Comparison of ENCODE assay signal across 8 cellular contexts in the genomic region with DNA sequence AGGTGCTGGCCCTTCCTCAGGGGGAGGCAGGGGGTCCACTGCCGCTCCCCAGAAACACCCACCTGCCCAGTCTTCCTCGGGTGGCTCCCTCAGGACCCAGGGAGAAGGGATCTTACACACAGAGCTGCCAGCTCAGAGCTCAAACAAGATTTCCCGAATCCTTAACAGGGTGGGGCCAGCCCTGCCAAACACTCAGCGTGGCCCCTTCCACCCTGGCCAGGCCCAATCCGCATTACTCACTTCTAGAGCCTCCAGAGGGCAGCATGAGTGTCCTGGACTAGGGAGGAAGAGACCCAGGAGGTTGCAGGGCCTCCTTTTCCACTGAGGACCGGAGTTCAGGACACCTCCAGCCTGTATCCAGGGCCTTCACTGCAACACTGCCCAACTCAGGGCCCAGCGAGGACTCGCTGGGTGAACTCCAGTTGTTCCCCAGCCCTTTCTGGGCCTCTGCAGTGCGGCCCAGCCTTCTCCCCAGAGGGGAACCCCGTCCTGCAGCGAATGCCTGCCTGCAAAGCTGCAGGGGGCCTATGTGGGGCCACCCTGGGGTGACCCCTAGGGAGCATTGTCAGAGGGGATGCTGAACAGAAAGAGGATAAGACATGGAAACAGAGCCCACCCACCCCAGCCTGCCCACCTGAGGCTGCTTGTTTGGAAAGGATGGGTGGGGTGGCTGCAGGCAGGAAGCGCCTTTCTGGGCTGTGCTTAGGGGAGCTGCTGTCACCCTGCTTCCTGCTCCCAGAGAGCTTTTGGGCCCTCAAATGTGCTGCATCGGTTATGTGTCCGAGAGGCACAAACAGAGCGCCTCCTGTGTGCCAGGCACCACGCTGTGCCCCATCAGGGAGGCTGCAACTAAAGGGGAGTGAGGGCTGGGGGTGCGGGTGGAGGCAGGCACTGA. TPM values are rescaled to one million over a fixed set of nuclear protein-coding genes. Genes with fewer than 3 reads are reported as not detected.
A peak's percentile ranks its signal among the peaks of the same experiment; 100 is the strongest.
DNase-seq lines count a peak whose midpoint lies in the region; TF ChIP-seq lines count a peak whose summit lies in the region.

No MANE protein-coding gene starts in this region.

- TF ChIP-seq POLR2A in esophagus squamous epithelium (IDR thresholded peaks at IDR 0.05) = no peak

- H3K36me3 ChIP-seq in esophagus squamous epithelium = peaks cover 0 to 26% (median 0%) of the 10 kb centered on the region in 3 donors

- peaks cover 14 to 45% (median 21%) of the 10 kb centered on the region in 3 donors for H3K4me1 ChIP-seq in esophagus squamous epithelium

- H3K27me3 ChIP-seq in esophagus squamous epithelium = no peaks in the 10 kb centered on the region

- H3K4me3 ChIP-seq in esophagus squamous epithelium = no peak overlapping the region

- no peaks in the 10 kb centered on the region for H3K9me3 Mint-ChIP-seq in progenitor cell of endocrine pancreas (ENCODE audit: low read depth)
- H3K9me3 Mint-ChIP-seq in immature natural killer cell = no peaks in the 10 kb centered on the region

- H3K27ac Mint-ChIP-seq in progenitor cell of endocrine pancreas (peak overlapping the region; percentile 45), immature natural killer cell (no peak overlapping the region)

- H3K36me3 Mint-ChIP-seq in progenitor cell of endocrine pancreas (ENCODE audit: insufficient read depth) (no peaks in the 10 kb centered on the region), immature natural killer cell (no peaks in the 10 kb centered on the region)

- DNase-seq in DMS53 (lab: John Stamatoyannopoulos, UW) = peak; percentile 19
- DNase-seq in DMS53 treated with DMSO at 0.1 percent for 48 hours (lab: John Stamatoyannopoulos, UW; ENCODE audit: unreplicated experiment) = no peak
- peak; percentile 6 for DNase-seq in OCI-M1 (lab: John Stamatoyannopoulos, UW)
- no peak for DNase-seq in esophagus squamous epithelium (lab: John Stamatoyannopoulos, UW)
- no peak for DNase-seq in progenitor cell of endocrine pancreas (ENCODE audit: low spot score, unreplicated experiment)
- no peak for DNase-seq in MV-4-11 (lab: John Stamatoyannopoulos, UW)
- no peak for DNase-seq in immature natural killer cell
- DNase-seq in OCI-M2 (lab: John Stamatoyannopoulos, UW; ENCODE audit: unreplicated experiment) = no peak

- H3K27ac ChIP-seq in esophagus squamous epithelium = peak overlapping the region in 3 of 4 donors; percentile 57 to 78 (median 67)

- intact Hi-C loops in esophagus squamous epithelium (cut with DNase I) = no loop called here

- no peaks in the 10 kb centered on the region for H3K9me3 ChIP-seq in esophagus squamous epithelium

- 90 to 100% methylated on average over 4 of the region's 17 CpGs for WGBS in esophagus squamous epithelium, 2 donors

- H3K27me3 Mint-ChIP-seq in progenitor cell of endocrine pancreas (no peaks in the 10 kb centered on the region), immature natural killer cell (ENCODE audit: low read depth in 3 of 3) (peaks cover 0 to 3% (median 0%) of the 10 kb centered on the region in 3 donors)

- TF ChIP-seq CTCF in esophagus squamous epithelium (IDR thresholded peaks at IDR 0.05) (peak in 4 of 6 experiments; percentile 4 to 34 (median 12)), progenitor cell of endocrine pancreas (IDR thresholded peaks at IDR 0.05; ENCODE audit: unreplicated experiment) (peak; percentile 21)

- H3K4me3 Mint-ChIP-seq in progenitor cell of endocrine pancreas (ENCODE audit: low read depth) = no peak overlapping the region
- no peak overlapping the region for H3K4me3 Mint-ChIP-seq in immature natural killer cell

- H3K4me1 Mint-ChIP-seq in progenitor cell of endocrine pancreas (ENCODE audit: low read depth) (peaks cover 37% of the 10 kb centered on the region), immature natural killer cell (no peaks in the 10 kb centered on the region)

RNA-seq across cellular contexts. Expression of a gene that starts 43.8 kb away (rescaled TPM):
- total RNA-seq in esophagus squamous epithelium (10 to 100 TPM; 13.4 to 39.9 (median 29.5) TPM), progenitor cell of endocrine pancreas (64.1 and 64.8 TPM in 2 replicates)
- polyA plus RNA-seq in immature natural killer cell = 10 to 100 TPM in 2 of 3 donors, 1 to 10 TPM in 1; 5.8 to 32.9 (median 13.2) TPM

RNA-seq across cellular contexts. Expression of a gene that starts 44.4 kb away (rescaled TPM):
- total RNA-seq in esophagus squamous epithelium (10 to 100 TPM; 29.1 to 65.4 (median 36.3) TPM), progenitor cell of endocrine pancreas (46.0 and 51.7 TPM in 2 replicates)
- polyA plus RNA-seq in immature natural killer cell = 100 to 1,000 TPM in 1 of 3 donors, 10 to 100 TPM in 2; 60.8 to 112 (median 66.5) TPM

Comparison
In these comparisons a context has a peak if more than half of its experiments do, and no peak if none do; other contexts are left out.
1. DNase-seq: peak in DMS53 (single experiment) and OCI-M1 (single experiment); none in DMS53 treated with DMSO at 0.1 percent for 48 hours (single experiment), esophagus squamous epithelium (single experiment), progenitor cell of endocrine pancreas (single experiment), MV-4-11 (single experiment), immature natural killer cell (0 of 3) and OCI-M2 (single experiment).